ENCODE assay signal across 11 cellular contexts in the genomic region with DNA sequence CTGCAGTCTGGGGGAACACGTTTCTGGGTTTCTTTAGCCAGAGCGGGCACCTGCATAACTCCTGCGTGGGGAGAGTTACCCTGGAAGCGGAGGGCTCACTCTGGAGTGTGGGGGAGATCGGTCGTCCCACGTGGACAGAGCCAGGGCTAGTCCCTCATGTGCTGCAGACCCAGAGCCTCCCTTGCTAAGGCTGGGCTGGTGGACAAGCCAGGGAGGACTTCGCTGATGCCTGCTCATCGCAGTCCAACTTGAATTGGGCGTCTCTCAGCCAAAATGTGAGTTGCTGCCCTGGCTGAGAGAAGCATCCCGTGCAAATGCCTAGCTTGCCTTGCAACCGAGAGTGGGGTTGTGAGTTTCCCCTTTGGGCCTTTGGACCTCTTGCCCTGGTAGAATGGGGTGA. TPM values are rescaled to one million over a fixed set of nuclear protein-coding genes. Genes with fewer than 3 reads are reported as not detected.
DNase-seq lines count a peak whose midpoint lies in the region; ATAC-seq and TF ChIP-seq lines count a peak whose summit lies in the region.
"Had no signal": no experiment of that assay in that cellular context is flagged by ENCODE, and none has a peak within 500 bp of the region (broad histone marks: within the 10 kb centered on the region; RNA-seq: fewer than 3 reads in every experiment).

No MANE protein-coding gene starts in this region.

- TF ChIP-seq CTCF in choroid plexus epithelial cell (conservative IDR thresholded peaks at IDR 0.05; ENCODE audit: low read depth, low read length) (no peak), testis (IDR thresholded peaks at IDR 0.05) (no peak)

- H3K27me3 ChIP-seq in muscle layer of colon (ENCODE audit: control insufficient read depth in 1 of 2, insufficient read depth in 2 of 2, low read length in 2 of 2): no peaks in the 10 kb centered on the region
- H3K27me3 ChIP-seq in testis: no peaks in the 10 kb centered on the region

- peaks cover 4% of the 10 kb centered on the region for H3K36me3 ChIP-seq in muscle layer of colon (ENCODE audit: insufficient read depth, low read length)
- no peaks in the 10 kb centered on the region for H3K36me3 ChIP-seq in testis (ENCODE audit: low read depth, missing control alignments)

- H3K27ac Mint-ChIP-seq in activated CD4-positive, alpha-beta memory T cell treated with anti-CD3 and anti-CD28 coated beads for 36 hours: no peak overlapping the region
- H3K27ac Mint-ChIP-seq in activated CD4-positive, alpha-beta memory T cell treated with anti-CD3 and anti-CD28 coated beads, Interleukin-2, amount 10 ng/mL, durations not matched to agents 7 days and 5 days: no peak overlapping the region

- WGBS in testis, 2 donors: 0 to 51% methylated on average over 1 to 12 of the region's 12 CpGs

- TF ChIP-seq POLR2A in testis (IDR thresholded peaks at IDR 0.05): no peak

- ATAC-seq in GM18498 (IDR thresholded peaks at IDR 0.05; ENCODE audit: unreplicated experiment) (no peak), HG02642 (IDR thresholded peaks at IDR 0.05; ENCODE audit: poor library complexity, unreplicated experiment) (no peak)
- ATAC-seq: K562 had no signal

- H3K9ac ChIP-seq in muscle layer of colon (ENCODE audit: low read length): peak overlapping the region; percentile 93

- no peak for DNase-seq in activated CD4-positive, alpha-beta memory T cell treated with anti-CD3 and anti-CD28 coated beads for 36 hours
- no peak for DNase-seq in activated CD4-positive, alpha-beta memory T cell treated with anti-CD3 and anti-CD28 coated beads, Interleukin-2, amount 10 ng/mL, durations not matched to agents 7 days and 5 days
- DNase-seq in choroid plexus epithelial cell (ENCODE audit: low read depth) (no peak), testis (no peak), retina (no peak)
- DNase-seq: amygdala had no signal

- CTCF ChIA-PET in activated CD4-positive, alpha-beta memory T cell treated with anti-CD3 and anti-CD28 coated beads for 36 hours (lab: Charles Lee): interaction anchor here (1.7 kb wide), 1 partner anchor 67 kb away, joined by 8 read pairs; no protein-coding TSS in a partner anchor
- CTCF ChIA-PET in activated CD4-positive, alpha-beta memory T cell treated with anti-CD3 and anti-CD28 coated beads, Interleukin-2, amount 10 ng/mL, durations not matched to agents 7 days and 5 days (lab: Charles Lee): no interaction called here

- H3K4me1 Mint-ChIP-seq in activated CD4-positive, alpha-beta memory T cell treated with anti-CD3 and anti-CD28 coated beads for 36 hours (ENCODE audit: low read depth): peaks cover 11% of the 10 kb centered on the region
- peaks cover 6% of the 10 kb centered on the region for H3K4me1 Mint-ChIP-seq in activated CD4-positive, alpha-beta memory T cell treated with anti-CD3 and anti-CD28 coated beads, Interleukin-2, amount 10 ng/mL, durations not matched to agents 7 days and 5 days

- H3K4me1 ChIP-seq in muscle layer of colon (ENCODE audit: insufficient read depth, low read length): peaks cover 31% of the 10 kb centered on the region
- H3K4me1 ChIP-seq in testis: peaks cover 27% of the 10 kb centered on the region

- H3K4me3 ChIP-seq in choroid plexus epithelial cell (ENCODE audit: low read depth, low read length) (peak overlapping the region; percentile 68), muscle layer of colon (ENCODE audit: low read depth in 1 of 2, low read length in 2 of 2) (peak overlapping the region; percentile 78 to 86), testis (peak overlapping the region; percentile 70 to 71)
- H3K4me3 ChIP-seq: K562 had no signal

- no peaks in the 10 kb centered on the region for H3K9me3 ChIP-seq in muscle layer of colon (ENCODE audit: low read length)
- no peaks in the 10 kb centered on the region for H3K9me3 ChIP-seq in testis

- intact Hi-C loops in activated CD4-positive, alpha-beta memory T cell treated with anti-CD3 and anti-CD28 coated beads for 36 hours (cut with micrococcal nuclease): no loop called here
- intact Hi-C loops in testis (cut with DNase I; ENCODE audit: low total_unique reads): no loop called here

- H3K36me3 Mint-ChIP-seq in activated CD4-positive, alpha-beta memory T cell treated with anti-CD3 and anti-CD28 coated beads for 36 hours: no peaks in the 10 kb centered on the region
- H3K36me3 Mint-ChIP-seq in activated CD4-positive, alpha-beta memory T cell treated with anti-CD3 and anti-CD28 coated beads, Interleukin-2, amount 10 ng/mL, durations not matched to agents 7 days and 5 days (ENCODE audit: low read depth): no peaks in the 10 kb centered on the region

- POLR2A ChIA-PET in activated CD4-positive, alpha-beta memory T cell treated with anti-CD3 and anti-CD28 coated beads for 36 hours (lab: Charles Lee): no interaction called here
- POLR2A ChIA-PET in activated CD4-positive, alpha-beta memory T cell treated with anti-CD3 and anti-CD28 coated beads, Interleukin-2, amount 10 ng/mL, durations not matched to agents 7 days and 5 days (lab: Charles Lee): interaction anchor here (1.4 kb wide), 1 partner anchor 67 kb away, joined by 3 read pairs; no protein-coding TSS in a partner anchor

- no peaks in the 10 kb centered on the region for H3K9me3 Mint-ChIP-seq in activated CD4-positive, alpha-beta memory T cell treated with anti-CD3 and anti-CD28 coated beads for 36 hours
- no peaks in the 10 kb centered on the region for H3K9me3 Mint-ChIP-seq in activated CD4-positive, alpha-beta memory T cell treated with anti-CD3 and anti-CD28 coated beads, Interleukin-2, amount 10 ng/mL, durations not matched to agents 7 days and 5 days
- H3K9me3 Mint-ChIP-seq: neural crest cell had no signal

- peak overlapping the region; percentile 30 for H3K4me3 Mint-ChIP-seq in activated CD4-positive, alpha-beta memory T cell treated with anti-CD3 and anti-CD28 coated beads for 36 hours
- no peak overlapping the region for H3K4me3 Mint-ChIP-seq in activated CD4-positive, alpha-beta memory T cell treated with anti-CD3 and anti-CD28 coated beads, Interleukin-2, amount 10 ng/mL, durations not matched to agents 7 days and 5 days

- H3K27ac ChIP-seq in muscle layer of colon (ENCODE audit: low read depth, low read length) (peak overlapping the region; percentile 94), testis (peak overlapping the region; percentile 68 to 73)

- H3K27me3 Mint-ChIP-seq in activated CD4-positive, alpha-beta memory T cell treated with anti-CD3 and anti-CD28 coated beads for 36 hours: peaks cover 21% of the 10 kb centered on the region
- H3K27me3 Mint-ChIP-seq in activated CD4-positive, alpha-beta memory T cell treated with anti-CD3 and anti-CD28 coated beads, Interleukin-2, amount 10 ng/mL, durations not matched to agents 7 days and 5 days: peaks cover 45% of the 10 kb centered on the region

RNA-seq across cellular contexts. Expression of a gene that starts 1.0 kb away (rescaled TPM):
- under 1 TPM; 0.19 to 0.41 TPM for total RNA-seq in activated CD4-positive, alpha-beta memory T cell treated with anti-CD3 and anti-CD28 coated beads for 36 hours
- under 1 TPM; 0.18 to 0.23 TPM for total RNA-seq in activated CD4-positive, alpha-beta memory T cell treated with anti-CD3 and anti-CD28 coated beads, Interleukin-2, amount 10 ng/mL, durations not matched to agents 7 days and 5 days
- 10 to 100 TPM; 47.7 to 59.6 TPM for total RNA-seq in testis
- 48.8 TPM for polyA plus RNA-seq in testis (ENCODE audit: insufficient read depth, low read depth, low replicate concordance)

Comparison
In these comparisons a context has a peak if more than half of its experiments do, and no peak if none do; other contexts are left out.
1. RNA of a gene that starts 1.0 kb away (total RNA-seq): 47.7 to 59.6 TPM in testis; 0.19 to 0.41 TPM in activated CD4-positive, alpha-beta memory T cell treated with anti-CD3 and anti-CD28 coated beads for 36 hours and 0.18 to 0.23 TPM in activated CD4-positive, alpha-beta memory T cell treated with anti-CD3 and anti-CD28 coated beads, Interleukin-2, amount 10 ng/mL, durations not matched to agents 7 days and 5 days; every median in the first group is over 10 times any median in the second.
2. Peak in every context shown above with its lines, with median percentiles within 50 percentile points of each other: H3K4me3 ChIP-seq.